In the genomic region with DNA sequence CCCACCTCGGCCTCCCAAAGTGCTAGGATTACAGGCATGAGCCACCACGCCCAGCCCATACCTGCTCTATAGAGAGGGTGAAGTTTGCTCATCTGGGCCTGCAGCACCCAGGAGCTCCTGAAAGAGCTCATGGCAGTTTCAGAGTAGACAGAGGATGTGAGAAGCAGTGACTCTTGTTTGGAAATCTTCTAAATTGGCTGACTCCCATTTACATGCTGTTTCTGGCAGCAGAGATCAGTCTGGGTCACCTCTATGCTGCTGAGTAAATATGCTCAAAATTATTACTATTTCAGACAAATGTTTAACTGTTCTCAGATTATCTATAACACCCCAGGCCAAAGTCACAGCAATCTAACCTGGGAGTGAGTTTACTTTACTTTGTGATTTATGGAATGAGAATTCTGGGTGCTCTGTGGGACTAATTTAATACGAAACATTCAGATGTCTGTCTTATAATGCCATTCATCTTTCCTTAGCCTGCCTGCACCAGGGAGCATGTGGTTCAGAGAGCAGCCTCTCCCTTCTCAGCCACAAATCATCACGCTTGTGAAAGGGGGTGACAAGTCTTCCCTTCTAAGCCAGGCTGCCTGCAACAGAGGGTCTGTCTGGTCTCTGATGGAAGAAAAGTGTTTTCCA, we compare ENCODE assay signal across 29 cellular contexts.
"Had no signal": no experiment of that assay in that cellular context is flagged by ENCODE, and none has a peak within 500 bp of the region (broad histone marks: within the 10 kb centered on the region; RNA-seq: fewer than 3 reads in every experiment).

No MANE protein-coding gene starts in this region.

- ATAC-seq: activated CD4-positive, CD25-positive, alpha-beta regulatory T cell treated with anti-CD3 and anti-CD28 coated beads, Interleukin-2, amount 50 U/mL, for 24 hours; natural killer cell; stimulated activated naive B cell treated with anti-CD40 and anti-IgM and Interleukin-4, amounts not matched to agents 10 μg/mL and 1 μg/mL and 100 μg/mL, for 72 hours; T-helper 17 cell had no signal

- H3K9me3 ChIP-seq: adrenal gland, colonic mucosa, ovary, prostate gland, stomach, suprapubic skin, tibial nerve had no signal

- H3K4me3 ChIP-seq: adrenal gland, colonic mucosa, ovary, prostate gland, smooth muscle cell, stomach, suprapubic skin, tibial nerve had no signal

- H3K4me2 ChIP-seq: smooth muscle cell had no signal

- H3K4me1 Mint-ChIP-seq: activated naive CD8-positive, alpha-beta T cell treated with anti-CD3 and anti-CD28 coated beads for 36 hours; central memory CD8-positive, alpha-beta T cell; natural killer cell; stimulated activated naive B cell treated with anti-CD40 and anti-IgM and Interleukin-4, amounts not matched to agents 10 μg/mL and 1 μg/mL and 100 μg/mL, for 72 hours; T-helper 17 cell had no signal

- H3K36me3 Mint-ChIP-seq: activated CD4-positive, alpha-beta memory T cell treated with anti-CD3 and anti-CD28 coated beads for 36 hours; activated naive CD8-positive, alpha-beta T cell treated with anti-CD3 and anti-CD28 coated beads for 36 hours; natural killer cell; stimulated activated naive B cell treated with anti-CD40 and anti-IgM and Interleukin-4, amounts not matched to agents 10 μg/mL and 1 μg/mL and 100 μg/mL, for 72 hours had no signal

- H3K4me3 Mint-ChIP-seq: activated CD4-positive, alpha-beta memory T cell treated with anti-CD3 and anti-CD28 coated beads for 36 hours; activated naive CD4-positive, alpha-beta T cell treated with anti-CD3 and anti-CD28 coated beads for 36 hours; activated naive CD8-positive, alpha-beta T cell treated with anti-CD3 and anti-CD28 coated beads for 36 hours; activated T-helper 1 cell treated with anti-CD3 and anti-CD28 coated beads, Interleukin-12 subunit alpha, Interleukin-12 subunit beta, Interleukin-2, Interleukin-4 antibody, amounts not matched to agents 30 ng/mL and 10 ng/mL and 1 ng/mL, durations not matched to agents 14 hours and 24 hours and 36 hours; central memory CD8-positive, alpha-beta T cell; natural killer cell; stimulated activated naive B cell treated with anti-CD40 and anti-IgM and Interleukin-4, amounts not matched to agents 10 μg/mL and 1 μg/mL and 100 μg/mL, for 72 hours; T-helper 17 cell had no signal

- DNase-seq: activated CD4-positive, alpha-beta memory T cell treated with anti-CD3 and anti-CD28 coated beads for 36 hours; activated CD4-positive, alpha-beta T cell treated with anti-CD3 and anti-CD28 coated beads for 48 hours; activated CD8-positive, alpha-beta memory T cell treated with anti-CD3 and anti-CD28 coated beads, Interleukin-2, amount 50 U/mL, for 4 hours; activated effector memory CD4-positive, alpha-beta T cell treated with anti-CD3 and anti-CD28 coated beads, Interleukin-2, amount 50 U/mL, for 16 hours; activated naive CD4-positive, alpha-beta T cell treated with anti-CD3 and anti-CD28 coated beads for 36 hours; activated naive CD8-positive, alpha-beta T cell treated with anti-CD3 and anti-CD28 coated beads for 36 hours; activated T-cell treated with anti-CD3 and anti-CD28 coated beads, Interleukin-2, amount 50 U/mL, for 1 hour; adrenal gland; colonic mucosa; effector CD8-positive, alpha-beta T cell; kidney glomerular epithelial cell; midbrain; natural killer cell; ovary; retina; stimulated activated CD4-positive, alpha-beta T cell treated with anti-CD3 and anti-CD28 coated beads, Interleukin-1b, Interleukin-23, amount 100 ng/mL, for 48 hours; stimulated activated naive B cell treated with anti-CD40 and anti-IgM and Interleukin-4, amounts not matched to agents 10 μg/mL and 1 μg/mL and 100 μg/mL, for 72 hours; stomach; T-helper 17 cell; T1000; WERI-Rb-1 had no signal

- H3K36me3 ChIP-seq: adrenal gland, colonic mucosa, ovary, prostate gland, stomach, suprapubic skin, tibial nerve, WERI-Rb-1 had no signal

- H3K4me1 ChIP-seq: adrenal gland, colonic mucosa, prostate gland, suprapubic skin, tibial nerve had no signal

- H3K27ac ChIP-seq: adrenal gland, colonic mucosa, epithelial cell of prostate, ovary, prostate gland, stomach, suprapubic skin, tibial nerve, WERI-Rb-1 had no signal

- H3K27me3 ChIP-seq: adrenal gland, colonic mucosa, ovary, stomach, suprapubic skin, tibial nerve had no signal

- H3K9me3 Mint-ChIP-seq: activated CD4-positive, alpha-beta memory T cell treated with anti-CD3 and anti-CD28 coated beads for 36 hours; activated naive CD4-positive, alpha-beta T cell treated with anti-CD3 and anti-CD28 coated beads for 36 hours; activated naive CD8-positive, alpha-beta T cell treated with anti-CD3 and anti-CD28 coated beads for 36 hours; activated T-helper 1 cell treated with anti-CD3 and anti-CD28 coated beads, Interleukin-12 subunit alpha, Interleukin-12 subunit beta, Interleukin-2, Interleukin-4 antibody, amounts not matched to agents 30 ng/mL and 10 ng/mL and 1 ng/mL, durations not matched to agents 14 hours and 24 hours and 36 hours; natural killer cell; stimulated activated naive B cell treated with anti-CD40 and anti-IgM and Interleukin-4, amounts not matched to agents 10 μg/mL and 1 μg/mL and 100 μg/mL, for 72 hours had no signal

- H3K27me3 Mint-ChIP-seq: activated CD4-positive, alpha-beta memory T cell treated with anti-CD3 and anti-CD28 coated beads for 36 hours; central memory CD8-positive, alpha-beta T cell; stimulated activated naive B cell treated with anti-CD40 and anti-IgM and Interleukin-4, amounts not matched to agents 10 μg/mL and 1 μg/mL and 100 μg/mL, for 72 hours; T-helper 17 cell had no signal

- H3K27ac Mint-ChIP-seq: activated CD4-positive, alpha-beta memory T cell treated with anti-CD3 and anti-CD28 coated beads for 36 hours; activated naive CD4-positive, alpha-beta T cell treated with anti-CD3 and anti-CD28 coated beads for 36 hours; activated naive CD8-positive, alpha-beta T cell treated with anti-CD3 and anti-CD28 coated beads for 36 hours; activated T-helper 1 cell treated with anti-CD3 and anti-CD28 coated beads, Interleukin-12 subunit alpha, Interleukin-12 subunit beta, Interleukin-2, Interleukin-4 antibody, amounts not matched to agents 30 ng/mL and 10 ng/mL and 1 ng/mL, durations not matched to agents 14 hours and 24 hours and 36 hours; natural killer cell; stimulated activated naive B cell treated with anti-CD40 and anti-IgM and Interleukin-4, amounts not matched to agents 10 μg/mL and 1 μg/mL and 100 μg/mL, for 72 hours; T-helper 17 cell had no signal
